In the genomic region with DNA sequence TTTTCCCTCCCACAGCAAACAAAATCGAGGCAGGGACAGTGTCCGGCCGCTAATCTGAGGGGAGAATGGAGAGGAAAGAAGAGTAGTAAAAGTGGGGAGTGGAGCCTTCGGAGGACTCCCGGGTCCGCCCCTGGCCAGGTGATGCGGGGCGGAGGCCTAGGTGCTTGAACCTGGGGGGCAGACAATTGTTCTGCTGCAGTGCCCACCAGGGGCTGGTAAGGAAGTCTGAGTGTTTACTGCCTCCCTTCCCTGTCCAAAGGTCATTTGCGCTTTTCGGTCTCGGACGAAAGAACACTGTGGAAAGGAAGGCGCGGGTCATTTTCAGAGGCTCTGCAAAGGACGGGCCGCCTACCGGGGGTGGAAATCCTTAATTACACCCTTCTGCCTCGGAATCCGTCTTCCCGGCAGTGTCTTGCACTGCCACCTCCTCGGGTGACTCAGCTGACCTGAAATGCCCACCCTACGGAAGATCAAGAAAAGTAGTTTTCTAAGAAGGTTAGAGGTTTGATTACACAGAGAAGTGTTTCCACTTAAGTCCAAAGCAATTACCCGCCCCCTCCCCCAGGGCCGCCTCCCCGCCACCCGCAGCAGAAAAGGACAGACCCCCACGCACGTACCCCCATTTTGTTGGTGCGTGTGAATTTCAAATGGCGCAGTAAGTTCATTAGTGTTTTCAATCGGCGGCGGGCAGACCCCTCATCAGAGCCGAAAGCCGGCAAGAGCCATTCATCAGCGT, we compare ENCODE assay signal across 8 cellular contexts.
DNase-seq lines count a peak whose midpoint lies in the region; ATAC-seq lines count a peak whose summit lies in the region.

No MANE protein-coding gene starts in this region.

- DNase-seq in ELR (ENCODE audit: low read depth) (peak; percentile 30), SW480 (ENCODE audit: low spot score) (peak; percentile 7), foreskin melanocyte (peak; percentile 19), renal cortical epithelial cell (ENCODE audit: low read depth) (peak; percentile 18), midbrain (lab: John Stamatoyannopoulos, UW) (no peak), NCI-H2081 treated with DMSO at 0.1 percent for 48 hours (lab: John Stamatoyannopoulos, UW) (no peak)

- no peak for ATAC-seq in GM19328 (IDR thresholded peaks at IDR 0.05; ENCODE audit: unreplicated experiment)
- ATAC-seq in GM19023 (IDR thresholded peaks at IDR 0.05; ENCODE audit: unreplicated experiment), result no peak

Comparison
In these comparisons a context has a peak if more than half of its experiments do, and no peak if none do; other contexts are left out.
1. DNase-seq: peak in ELR (single experiment), SW480 (single experiment), foreskin melanocyte (single experiment) and renal cortical epithelial cell (single experiment); none in midbrain (single experiment) and NCI-H2081 treated with DMSO at 0.1 percent for 48 hours (single experiment).